ENCODE assay signal across 16 cellular contexts in the genomic region with DNA sequence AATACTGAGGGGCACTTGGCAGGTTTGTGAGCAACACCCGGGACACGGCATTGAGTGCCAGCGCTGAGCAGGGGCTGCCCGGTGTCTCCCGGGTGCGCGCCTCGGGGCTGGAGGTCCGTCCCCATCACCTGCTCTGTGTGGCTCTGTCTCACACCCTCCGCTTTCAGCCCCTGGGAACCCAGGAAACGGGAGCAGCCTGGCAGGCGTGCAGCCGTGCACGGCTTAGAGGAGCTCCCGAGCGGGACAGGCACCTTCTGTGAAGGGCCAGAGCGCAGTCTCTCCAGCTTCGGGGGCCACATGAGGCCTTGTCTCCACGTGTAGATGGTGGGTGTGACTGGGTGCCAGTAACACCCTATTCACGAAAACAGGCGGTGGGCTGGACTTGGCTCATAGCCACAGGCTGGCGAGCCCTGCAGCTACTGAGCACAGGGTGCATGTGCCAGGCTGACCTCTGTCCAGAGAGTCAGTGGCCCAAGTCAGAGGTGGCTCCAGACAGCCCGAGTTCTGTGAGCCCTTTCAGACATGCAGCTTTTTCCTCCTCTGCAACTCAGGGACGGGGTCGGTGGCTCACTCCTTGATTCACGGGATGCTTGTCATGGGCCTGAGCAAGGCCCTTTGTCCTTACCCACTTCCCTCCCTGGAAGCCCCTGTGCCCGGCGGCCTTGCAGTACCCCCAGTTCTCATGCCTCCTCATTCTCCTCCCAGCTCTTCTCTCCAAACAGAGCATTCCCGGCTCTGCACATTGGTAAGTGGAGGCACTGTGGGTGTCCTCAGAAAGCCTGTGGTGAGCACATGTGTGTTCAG. TPM values are rescaled to one million over a fixed set of nuclear protein-coding genes. Genes with fewer than 3 reads are reported as not detected.
"Had no signal": no experiment of that assay in that cellular context is flagged by ENCODE, and none has a peak within 500 bp of the region (broad histone marks: within the 10 kb centered on the region; RNA-seq: fewer than 3 reads in every experiment).

No MANE protein-coding gene starts in this region.

- DNase-seq: activated CD4-positive, alpha-beta T cell treated with anti-CD3 and anti-CD28 coated beads for 4 hours; activated CD8-positive, alpha-beta memory T cell treated with anti-CD3 and anti-CD28 coated beads, Interleukin-2, amount 50 U/mL, for 48 hours; activated CD8-positive, alpha-beta T cell treated with anti-CD3 and anti-CD28 coated beads for 36 hours; cerebellar nuclear complex; immature natural killer cell; uterus; WERI-Rb-1 had no signal

- H3K27ac ChIP-seq: esophagus muscularis mucosa, uterus, WERI-Rb-1 had no signal

- H3K4me3 ChIP-seq: esophagus muscularis mucosa, thyroid gland, uterus had no signal

- H3K4me1 ChIP-seq: esophagus muscularis mucosa, uterus had no signal

- H3K27me3 ChIP-seq: esophagus muscularis mucosa, thyroid gland, uterus had no signal

- ATAC-seq: activated CD8-positive, alpha-beta T cell treated with anti-CD3 and anti-CD28 coated beads for 36 hours had no signal

- H3K9me3 ChIP-seq: esophagus muscularis mucosa, thyroid gland, uterus had no signal

- H3K36me3 ChIP-seq: thyroid gland, uterus had no signal

RNA-seq across cellular contexts. Expression of gene NKX1-1, which starts 35.7 kb away (rescaled TPM):
- total RNA-seq: activated CD8-positive, alpha-beta T cell treated with anti-CD3 and anti-CD28 coated beads for 36 hours; dermis microvascular lymphatic vessel endothelial cell; esophagus muscularis mucosa; fibroblast of villous mesenchyme; myocyte; pulmonary artery endothelial cell; SK-MEL-5; skeletal muscle tissue; thyroid gland; uterus had no signal
- polyA plus RNA-seq: adipose tissue, immature natural killer cell had no signal
